In the genomic region with DNA sequence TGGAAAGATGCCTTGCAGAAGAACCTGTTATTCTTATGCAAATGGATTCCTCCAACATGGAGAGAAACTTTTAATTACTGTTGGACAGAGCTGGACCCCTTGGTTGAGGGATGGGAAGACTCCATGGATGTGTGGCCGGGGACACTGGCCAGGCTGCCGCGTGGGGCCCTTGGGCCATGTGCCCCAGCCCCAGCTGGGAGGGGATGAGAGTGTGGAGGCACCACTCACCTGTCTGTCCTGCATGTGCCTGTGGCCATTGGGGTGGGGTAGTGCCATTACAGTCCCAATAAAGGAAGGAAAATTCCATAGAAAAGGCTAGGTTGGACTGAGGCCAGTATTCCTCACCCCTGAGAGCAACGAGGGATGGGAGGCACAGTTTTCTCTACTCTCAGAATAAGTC, we compare ENCODE assay signal across 35 cellular contexts.
"Had no signal": no experiment of that assay in that cellular context is flagged by ENCODE, and none has a peak within 500 bp of the region (broad histone marks: within the 10 kb centered on the region; RNA-seq: fewer than 3 reads in every experiment).

No MANE protein-coding gene starts in this region.

- H3K9ac ChIP-seq: KMS-11 had no signal

- H3K27me3 ChIP-seq: MG63 had no signal

- H3K36me3 ChIP-seq: MG63 had no signal

- DNase-seq: Karpas-422, Kasumi-1, KG1, MG63, MM.1S, MV-4-11, NCI-H1048, NCI-H1092, NCI-H1092 treated with DMSO at 0.1 percent for 48 hours, NCI-H1105, NCI-H1105 treated with DMSO at 0.1 percent for 48 hours, NCI-H1417, NCI-H1417 treated with DMSO at 0.1 percent for 48 hours, NCI-H1436, NCI-H1436 treated with DMSO at 0.1 percent for 48 hours, NCI-H146, NCI-H1694, NCI-H1694 treated with DMSO at 0.1 percent for 48 hours, NCI-H187, NCI-H187 treated with DMSO at 0.1 percent for 48 hours, NCI-H1930, NCI-H2029, NCI-H2029 treated with DMSO at 0.1 percent for 48 hours, NCI-H2081, NCI-H2081 treated with DMSO at 0.1 percent for 48 hours, NCI-H2107, NCI-H2171, NCI-H2171 treated with DMSO at 0.1 percent for 48 hours, NCI-H2227 treated with DMSO at 0.1 percent for 48 hours, NCI-H226, NCI-H446, NCI-H446 treated with DMSO at 0.1 percent for 48 hours, NCI-H510A, NCI-H510A treated with DMSO at 0.1 percent for 48 hours had no signal

- H3K4me3 ChIP-seq: MG63 had no signal

- H3K4me2 ChIP-seq: KMS-11 had no signal

- H3K27ac ChIP-seq: KMS-11 had no signal
